Comparison of ENCODE assay signal across 9 cellular contexts in genomic region chr14:102772781-102773570, GRCh38. TPM values are rescaled to one million over a fixed set of nuclear protein-coding genes. Genes with fewer than 3 reads are reported as not detected.
DNase-seq lines count a peak whose midpoint lies in the region; ATAC-seq and TF ChIP-seq lines count a peak whose summit lies in the region.
"Had no signal": no experiment of that assay in that cellular context is flagged by ENCODE, and none has a peak within 500 bp of the region (broad histone marks: within the 10 kb centered on the region; RNA-seq: fewer than 3 reads in every experiment).

No MANE protein-coding gene starts in this region.

- peak; percentile 11 for TF ChIP-seq CTCF in MCF 10A (IDR thresholded peaks at IDR 0.05; ENCODE audit: unreplicated experiment)
- no peak for TF ChIP-seq CTCF in mammary epithelial cell (conservative IDR thresholded peaks at IDR 0.05 in 1 of 2, IDR thresholded peaks at IDR 0.05 in 1 of 2; ENCODE audit: extremely low read depth in 1 of 2, insufficient read depth in 1 of 2, low read depth in 1 of 2, low read length in 2 of 2)
- TF ChIP-seq CTCF in brain microvascular endothelial cell (IDR thresholded peaks at IDR 0.05; ENCODE audit: low read depth, low read length, missing control alignments) = peak; percentile 57
- peak in 2 of 11 experiments; percentile 14 to 30 for TF ChIP-seq CTCF in spleen (IDR thresholded peaks at IDR 0.05 in 8 of 11, conservative IDR thresholded peaks at IDR 0.05 in 3 of 11)
- TF ChIP-seq CTCF in coronary artery (IDR thresholded peaks at IDR 0.05) = no peak

- H3K27me3 Mint-ChIP-seq in MCF 10A (ENCODE audit: insufficient read depth, unreplicated experiment) = peaks cover 14% of the 10 kb centered on the region
- H3K27me3 Mint-ChIP-seq in activated T-helper 1 cell treated with anti-CD3 and anti-CD28 coated beads, Interleukin-12 subunit alpha, Interleukin-12 subunit beta, Interleukin-2, Interleukin-4 antibody, amounts not matched to agents 30 ng/mL and 10 ng/mL and 1 ng/mL, durations not matched to agents 14 hours and 24 hours and 36 hours (ENCODE audit: insufficient read depth) = no peaks in the 10 kb centered on the region

- H3K27ac ChIP-seq in mammary epithelial cell (ENCODE audit: insufficient read depth, low read depth, low read length) (no peak overlapping the region), brain microvascular endothelial cell (no peak overlapping the region), spleen (no peak overlapping the region), coronary artery (no peak overlapping the region)

- DNase-seq in MCF 10A (ENCODE audit: unreplicated experiment) (no peak), mammary epithelial cell (no peak), NCI-H146 (lab: John Stamatoyannopoulos, UW) (peak; percentile 70), brain microvascular endothelial cell (no peak), spleen (peak; percentile 84), coronary artery (ENCODE audit: low spot score) (no peak)
- DNase-seq in activated T-helper 1 cell treated with anti-CD3 and anti-CD28 coated beads, Interleukin-12 subunit alpha, Interleukin-12 subunit beta, Interleukin-2, Interleukin-4 antibody, amounts not matched to agents 30 ng/mL and 10 ng/mL and 1 ng/mL, durations not matched to agents 14 hours and 24 hours and 36 hours (ENCODE audit: low spot score) = no peak
- DNase-seq: NCI-H1694 had no signal

- WGBS in mammary epithelial cell (ENCODE audit: low coverage, missing lambda C conversion rate) = 87% methylated on average over 17 of the region's 22 CpGs
- 61 to 74% (median 71%) methylated on average over 21 to 22 of the region's 22 CpGs for WGBS in spleen, 5 donors

- no peak for ATAC-seq in HG02885 (IDR thresholded peaks at IDR 0.05; ENCODE audit: poor library complexity, unreplicated experiment)

- dilution Hi-C loops in mammary epithelial cell (cut with HindIII; ENCODE audit: low sequenced_read_pairs) = no loop called here

- H3K4me1 ChIP-seq in mammary epithelial cell (ENCODE audit: insufficient read depth, low read length) (peaks cover 14% of the 10 kb centered on the region), spleen (peaks cover 16 to 57% (median 41%) of the 10 kb centered on the region in 6 donors)

- in situ Hi-C loops in mammary epithelial cell (cut with MboI; ENCODE audit: low sequenced_read_pairs in 2 of 2) = no loop called here
- in situ Hi-C loops in brain microvascular endothelial cell (cut with HindIII; ENCODE audit: low pct_ligation_motif_present, low sequenced_read_pairs) = no loop called here

- BruUV-seq in MCF 10A (replicated peaks; lab: Mats Ljungman, UMichigan) = no TSS peak
- no TSS peak for BruUV-seq in mammary epithelial cell (replicated peaks; lab: Mats Ljungman, UMichigan)

- H3K9ac ChIP-seq in mammary epithelial cell (ENCODE audit: insufficient read depth, low read length) = no peak overlapping the region

- intact Hi-C loops in MCF 10A (cut with micrococcal nuclease) (loop anchor here (10.0 kb wide), 1 partner anchor 92 kb away; no protein-coding TSS in a partner anchor), mammary epithelial cell (cut with micrococcal nuclease) (loop anchor here (10.0 kb wide), 1 partner anchor 248 kb away; no protein-coding TSS in a partner anchor), spleen (cut with DNase I; ENCODE audit: low total_unique reads) (loop anchor here (10.0 kb wide), 1 partner anchor 122 kb away; no protein-coding TSS in a partner anchor)
- intact Hi-C loops in activated T-helper 1 cell treated with anti-CD3 and anti-CD28 coated beads, Interleukin-12 subunit alpha, Interleukin-12 subunit beta, Interleukin-2, Interleukin-4 antibody, amounts not matched to agents 30 ng/mL and 10 ng/mL and 1 ng/mL, durations not matched to agents 14 hours and 24 hours and 36 hours (cut with micrococcal nuclease) = loop anchor here (1.0 to 10.0 kb wide), 2 partner anchors 79 to 248 kb away; no protein-coding TSS in a partner anchor

- H3K36me3 Mint-ChIP-seq in MCF 10A (ENCODE audit: insufficient read depth, unreplicated experiment) = no peaks in the 10 kb centered on the region
- no peaks in the 10 kb centered on the region for H3K36me3 Mint-ChIP-seq in activated T-helper 1 cell treated with anti-CD3 and anti-CD28 coated beads, Interleukin-12 subunit alpha, Interleukin-12 subunit beta, Interleukin-2, Interleukin-4 antibody, amounts not matched to agents 30 ng/mL and 10 ng/mL and 1 ng/mL, durations not matched to agents 14 hours and 24 hours and 36 hours (ENCODE audit: low read depth)

- CTCF ChIA-PET in MCF 10A (lab: Yijun Ruan, JAX) (interaction anchor here (0.6 to 1.3 kb wide), 5 partner anchors 62 to 334 kb away, joined by 3 to 6 read pairs (median 4); no protein-coding TSS in a partner anchor), mammary epithelial cell (lab: Charles Lee; ENCODE audit: low non-redundant PET) (interaction anchor here (0.6 kb wide), 3 partner anchors 145 to 248 kb away, joined by 3 to 6 read pairs (median 3); no protein-coding TSS in a partner anchor)

- H3K4me3 ChIP-seq in mammary epithelial cell (replicated peaks in 1 of 3; ENCODE audit: insufficient read depth in 1 of 3, low read depth in 2 of 3, low read length in 3 of 3) (no peak overlapping the region), brain microvascular endothelial cell (ENCODE audit: low read depth, low read length) (no peak overlapping the region), spleen (no peak overlapping the region), coronary artery (no peak overlapping the region)

- no peaks in the 10 kb centered on the region for H4K20me1 ChIP-seq in mammary epithelial cell (ENCODE audit: insufficient read depth, low read length)

- H3K9me3 ChIP-seq in mammary epithelial cell (replicated peaks; ENCODE audit: insufficient read depth, low read length) (no peaks in the 10 kb centered on the region), spleen (no peaks in the 10 kb centered on the region)

- H3K27me3 ChIP-seq in mammary epithelial cell (ENCODE audit: insufficient read depth, low read length) (no peaks in the 10 kb centered on the region), brain microvascular endothelial cell (replicated peaks) (no peaks in the 10 kb centered on the region), spleen (replicated peaks in 1 of 7) (no peaks in the 10 kb centered on the region)

- no peaks in the 10 kb centered on the region for H3K9me3 Mint-ChIP-seq in MCF 10A (ENCODE audit: unreplicated experiment)
- no peaks in the 10 kb centered on the region for H3K9me3 Mint-ChIP-seq in activated T-helper 1 cell treated with anti-CD3 and anti-CD28 coated beads, Interleukin-12 subunit alpha, Interleukin-12 subunit beta, Interleukin-2, Interleukin-4 antibody, amounts not matched to agents 30 ng/mL and 10 ng/mL and 1 ng/mL, durations not matched to agents 14 hours and 24 hours and 36 hours

- POLR2A ChIA-PET in MCF 10A (lab: Yijun Ruan, JAX) = interaction anchor here (0.6 kb wide), 1 partner anchor 225 kb away, joined by 3 read pairs; no protein-coding TSS in a partner anchor

- peaks cover 2% of the 10 kb centered on the region for H3K79me2 ChIP-seq in mammary epithelial cell (ENCODE audit: insufficient read depth, low read length)

- peaks cover 5% of the 10 kb centered on the region for H3K4me1 Mint-ChIP-seq in MCF 10A (ENCODE audit: insufficient read depth, unreplicated experiment)
- H3K4me1 Mint-ChIP-seq in activated T-helper 1 cell treated with anti-CD3 and anti-CD28 coated beads, Interleukin-12 subunit alpha, Interleukin-12 subunit beta, Interleukin-2, Interleukin-4 antibody, amounts not matched to agents 30 ng/mL and 10 ng/mL and 1 ng/mL, durations not matched to agents 14 hours and 24 hours and 36 hours (ENCODE audit: low read depth) = peaks cover 35% of the 10 kb centered on the region

- no peaks in the 10 kb centered on the region for H3K36me3 ChIP-seq in mammary epithelial cell (ENCODE audit: insufficient read depth, low read length)
- no peaks in the 10 kb centered on the region for H3K36me3 ChIP-seq in brain microvascular endothelial cell (replicated peaks)
- no peaks in the 10 kb centered on the region for H3K36me3 ChIP-seq in spleen

- TF ChIP-seq POLR2A in spleen (IDR thresholded peaks at IDR 0.05) = no peak

- H3K4me2 ChIP-seq in mammary epithelial cell (ENCODE audit: insufficient read depth, low read depth, low read length) = no peak overlapping the region

- no peak overlapping the region for H2AFZ ChIP-seq in mammary epithelial cell (ENCODE audit: low read depth, low read length)

- no peak overlapping the region for H3K27ac Mint-ChIP-seq in MCF 10A (ENCODE audit: low read depth, unreplicated experiment)
- no peak overlapping the region for H3K27ac Mint-ChIP-seq in activated T-helper 1 cell treated with anti-CD3 and anti-CD28 coated beads, Interleukin-12 subunit alpha, Interleukin-12 subunit beta, Interleukin-2, Interleukin-4 antibody, amounts not matched to agents 30 ng/mL and 10 ng/mL and 1 ng/mL, durations not matched to agents 14 hours and 24 hours and 36 hours

- H3K4me3 Mint-ChIP-seq in MCF 10A (ENCODE audit: unreplicated experiment) = no peak overlapping the region
- no peak overlapping the region for H3K4me3 Mint-ChIP-seq in activated T-helper 1 cell treated with anti-CD3 and anti-CD28 coated beads, Interleukin-12 subunit alpha, Interleukin-12 subunit beta, Interleukin-2, Interleukin-4 antibody, amounts not matched to agents 30 ng/mL and 10 ng/mL and 1 ng/mL, durations not matched to agents 14 hours and 24 hours and 36 hours

RNA-seq across cellular contexts. Expression of gene TRAF3, which starts 4.3 kb away (rescaled TPM):
- 24.3 and 25.3 TPM in 2 replicates for total RNA-seq in MCF 10A (2022)
- total RNA-seq in mammary epithelial cell = 10 to 100 TPM; 20.5 to 23.2 TPM
- polyA plus RNA-seq in mammary epithelial cell = 15.0 TPM
- polyA minus RNA-seq in mammary epithelial cell = 12.8 TPM
- 10 to 100 TPM; 32.8 to 61.5 (median 43.5) TPM for total RNA-seq in spleen
- polyA plus RNA-seq in spleen = 10 to 100 TPM; 11.1 to 14.5 (median 12.0) TPM
- total RNA-seq in activated T-helper 1 cell treated with anti-CD3 and anti-CD28 coated beads, Interleukin-12 subunit alpha, Interleukin-12 subunit beta, Interleukin-2, Interleukin-4 antibody, amounts not matched to agents 30 ng/mL and 10 ng/mL and 1 ng/mL, durations not matched to agents 14 hours and 24 hours and 36 hours = 69.2 and 73.1 TPM in 2 replicates

Comparison
In these comparisons a context has a peak if more than half of its experiments do, and no peak if none do; other contexts are left out.
1. CTCF ChIP-seq: peak in MCF 10A (single experiment) and brain microvascular endothelial cell (single experiment); none in mammary epithelial cell (0 of 2) and coronary artery (single experiment).
2. DNase-seq: peak in NCI-H146 (single experiment) and spleen (single experiment); none in MCF 10A (single experiment), mammary epithelial cell (single experiment), brain microvascular endothelial cell (single experiment), coronary artery (single experiment) and activated T-helper 1 cell treated with anti-CD3 and anti-CD28 coated beads, Interleukin-12 subunit alpha, Interleukin-12 subunit beta, Interleukin-2, Interleukin-4 antibody, amounts not matched to agents 30 ng/mL and 10 ng/mL and 1 ng/mL, durations not matched to agents 14 hours and 24 hours and 36 hours (single experiment).